In genomic region chr9:131098391-131099087, GRCh38 we compare ENCODE assay signal across 17 cellular contexts. TPM values are rescaled to one million over a fixed set of nuclear protein-coding genes. Genes with fewer than 3 reads are reported as not detected.
A peak's percentile ranks its signal among the peaks of the same experiment; 100 is the strongest.
DNase-seq lines count a peak whose midpoint lies in the region; ATAC-seq, FAIRE-seq and TF ChIP-seq lines count a peak whose summit lies in the region.
"Had no signal": no experiment of that assay in that cellular context is flagged by ENCODE, and none has a peak within 500 bp of the region (broad histone marks: within the 10 kb centered on the region; RNA-seq: fewer than 3 reads in every experiment).

No MANE protein-coding gene starts in this region.

- H3K27ac ChIP-seq in astrocyte (ENCODE audit: low read depth, low read length) (no peak overlapping the region), iPS-18a (ENCODE audit: low read length) (no peak overlapping the region), spleen (peak overlapping the region in 7 of 8 donors; percentile 51 to 90 (median 85)), MM.1S (ENCODE audit: low read length) (no peak overlapping the region)
- H3K27ac ChIP-seq: HL-60, pancreas, SJSA1 had no signal

- H3F3A ChIP-seq in MM.1S (ENCODE audit: insufficient read depth, low read length): no peaks in the 10 kb centered on the region

- no peaks in the 10 kb centered on the region for H3K9me3 Mint-ChIP-seq in astrocyte (ENCODE audit: unreplicated experiment)
- H3K9me3 Mint-ChIP-seq in HFFc6: no peaks in the 10 kb centered on the region

- H3K4me1 Mint-ChIP-seq in astrocyte (ENCODE audit: low read depth, unreplicated experiment): peaks cover 17% of the 10 kb centered on the region
- H3K4me1 Mint-ChIP-seq in HFFc6 (ENCODE audit: low read depth): peaks cover 16% of the 10 kb centered on the region

- 62 to 77% (median 65%) methylated on average over 7 to 13 of the region's 13 CpGs for WGBS in spleen, 5 donors

- no peak overlapping the region for H3K4me2 ChIP-seq in astrocyte (ENCODE audit: low read length)
- H3K4me2 ChIP-seq in MM.1S (ENCODE audit: low read depth, low read length): no peak overlapping the region

- no peak overlapping the region for H2AFZ ChIP-seq in astrocyte (ENCODE audit: low read depth, low read length)
- no peak overlapping the region for H2AFZ ChIP-seq in MM.1S (ENCODE audit: low read length)

- intact Hi-C loops in spleen (cut with DNase I; ENCODE audit: low total_unique reads): no loop called here

- H3K9me2 ChIP-seq in MM.1S (replicated peaks; ENCODE audit: insufficient read depth, low read length): no peaks in the 10 kb centered on the region

- H3K4me1 ChIP-seq in astrocyte (ENCODE audit: insufficient read depth, low read length) (peaks cover 12% of the 10 kb centered on the region), iPS-18a (ENCODE audit: control insufficient read depth, low read depth, low read length) (peaks cover 40% of the 10 kb centered on the region), spleen (peaks cover 6 to 96% (median 61%) of the 10 kb centered on the region in 6 donors), MM.1S (ENCODE audit: low read length) (peaks cover 4% of the 10 kb centered on the region; the same call in 1 of the 2 replicates)
- H3K4me1 ChIP-seq: pancreas had no signal

- FAIRE-seq in astrocyte (lab: Jason Lieb, UNC): no peak
- FAIRE-seq: GM18507, pancreas, TTC549 had no signal

- DNase-seq in H7: peak; percentile 75
- no peak for DNase-seq in astrocyte (ENCODE audit: low read depth)
- DNase-seq in spleen: no peak
- DNase-seq in HFFc6: no peak
- no peak for DNase-seq in MM.1S
- DNase-seq: activated naive CD4-positive, alpha-beta T cell treated with Interleukin-2 at 50 U/mL for 16 hours; GDM1; NCI-H2081 treated with DMSO at 0.1 percent for 48 hours; pancreas had no signal

- H3K79me2 ChIP-seq in astrocyte (ENCODE audit: insufficient read depth, low read length) (no peaks in the 10 kb centered on the region), MM.1S (ENCODE audit: low read length) (no peaks in the 10 kb centered on the region)

- H3K27me3 Mint-ChIP-seq in astrocyte (ENCODE audit: low read depth, unreplicated experiment): peaks cover 34% of the 10 kb centered on the region
- H3K27me3 Mint-ChIP-seq in HFFc6 (ENCODE audit: insufficient read depth): peaks cover 44% of the 10 kb centered on the region

- no peaks in the 10 kb centered on the region for H3K9me3 ChIP-seq in astrocyte (ENCODE audit: insufficient read depth, low read depth, low read length)
- no peaks in the 10 kb centered on the region for H3K9me3 ChIP-seq in iPS-18a (ENCODE audit: control insufficient read depth, low read depth, low read length)
- H3K9me3 ChIP-seq in spleen: no peaks in the 10 kb centered on the region
- H3K9me3 ChIP-seq in MM.1S (replicated peaks; ENCODE audit: insufficient read depth, low read length): no peaks in the 10 kb centered on the region
- H3K9me3 ChIP-seq: HAP-1, pancreas, SJSA1 had no signal

- H3K36me3 ChIP-seq in H7 (replicated peaks; ENCODE audit: control insufficient read depth, insufficient read depth, low read length): peaks cover 3% of the 10 kb centered on the region; the same call in 1 of the 2 replicates
- H3K36me3 ChIP-seq in astrocyte (ENCODE audit: insufficient read depth, low read length): no peaks in the 10 kb centered on the region
- H3K36me3 ChIP-seq in iPS-18a (ENCODE audit: control insufficient read depth, low read depth, low read length): peaks cover 9% of the 10 kb centered on the region
- H3K36me3 ChIP-seq in spleen: peaks cover 0 to 16% (median 0%) of the 10 kb centered on the region in 6 donors
- no peaks in the 10 kb centered on the region for H3K36me3 ChIP-seq in MM.1S (replicated peaks; ENCODE audit: insufficient read depth, low read length)
- H3K36me3 ChIP-seq: HAP-1, pancreas, SJSA1 had no signal

- no peaks in the 10 kb centered on the region for H3K27me3 ChIP-seq in H7 (ENCODE audit: control insufficient read depth, insufficient read depth, low read length)
- peaks cover 23% of the 10 kb centered on the region for H3K27me3 ChIP-seq in astrocyte (ENCODE audit: insufficient read depth, low read length)
- H3K27me3 ChIP-seq in iPS-18a (ENCODE audit: control insufficient read depth, insufficient read depth, low read length): no peaks in the 10 kb centered on the region
- peaks cover 4 to 50% (median 20%) of the 10 kb centered on the region in 7 donors for H3K27me3 ChIP-seq in spleen (replicated peaks in 1 of 7)
- H3K27me3 ChIP-seq in MM.1S (replicated peaks; ENCODE audit: insufficient read depth, low read length): peaks cover 53% of the 10 kb centered on the region
- H3K27me3 ChIP-seq: pancreas had no signal

- H3K9ac ChIP-seq in astrocyte (ENCODE audit: low read length) (no peak overlapping the region), iPS-18a (ENCODE audit: low read length) (no peak overlapping the region), MM.1S (ENCODE audit: low read length) (no peak overlapping the region)

- no peaks in the 10 kb centered on the region for H3K36me3 Mint-ChIP-seq in astrocyte (ENCODE audit: low read depth, unreplicated experiment)
- H3K36me3 Mint-ChIP-seq in HFFc6 (ENCODE audit: low read depth): no peaks in the 10 kb centered on the region

- H4K20me1 ChIP-seq in astrocyte (ENCODE audit: insufficient read depth, low read length) (no peaks in the 10 kb centered on the region), MM.1S (ENCODE audit: insufficient read depth, low read length) (no peaks in the 10 kb centered on the region)

- H3K27ac Mint-ChIP-seq in astrocyte (ENCODE audit: unreplicated experiment): peak overlapping the region; percentile 34
- no peak overlapping the region for H3K27ac Mint-ChIP-seq in HFFc6

- H3K4me3 ChIP-seq in H7 (ENCODE audit: insufficient read depth, low read depth, low read length): no peak overlapping the region
- H3K4me3 ChIP-seq in astrocyte (ENCODE audit: insufficient read depth, low read depth, low read length): no peak overlapping the region
- peak overlapping the region; percentile 8 for H3K4me3 ChIP-seq in iPS-18a (ENCODE audit: low read length)
- peak overlapping the region; percentile 31 to 77 (median 60) for H3K4me3 ChIP-seq in spleen
- H3K4me3 ChIP-seq in MM.1S (ENCODE audit: low read length): no peak overlapping the region
- H3K4me3 ChIP-seq: HAP-1, pancreas, SJSA1 had no signal

- H3K4me3 Mint-ChIP-seq in astrocyte (ENCODE audit: unreplicated experiment) (no peak overlapping the region), HFFc6 (no peak overlapping the region)

- TF ChIP-seq CTCF in astrocyte (IDR thresholded peaks at IDR 0.05; ENCODE audit: insufficient read depth, low read depth, low read length) (no peak), spleen (IDR thresholded peaks at IDR 0.05 in 8 of 11, conservative IDR thresholded peaks at IDR 0.05 in 3 of 11) (no peak), HFFc6 (IDR thresholded peaks at IDR 0.05) (no peak), MM.1S (IDR thresholded peaks at IDR 0.05; ENCODE audit: low read length) (no peak)

- ATAC-seq in GM21381 (IDR thresholded peaks at IDR 0.05; ENCODE audit: unreplicated experiment): no peak
- no peak for ATAC-seq in GM21526 (IDR thresholded peaks at IDR 0.05; ENCODE audit: low FRiP score, unreplicated experiment)
- ATAC-seq: pancreas had no signal

- no peak for TF ChIP-seq POLR2A in spleen (IDR thresholded peaks at IDR 0.05)

RNA-seq across cellular contexts. Expression of gene AIF1L, which starts 2.2 kb away (rescaled TPM):
- 93.3 and 97.2 TPM in 2 replicates for total RNA-seq in H7 (2014; rRNA removed; shearing (Covaris generic))
- total RNA-seq in astrocyte (20.2 and 23.7 TPM in 2 replicates), spleen (100 to 1,000 TPM; 141 to 596 (median 254) TPM)
- 100 to 1,000 TPM in 1 of 3 donors, 10 to 100 TPM in 2; 47.4 to 251 (median 59.4) TPM for polyA plus RNA-seq in spleen
- under 1 TPM; 0.05 to 0.37 (median 0.21) TPM for total RNA-seq in HFFc6 (2021; fragmentation: NEBNext Ultra II Directional; extraction: Animal tissue kit (Norgen Biotek cat#: 25700))

RNA-seq across cellular contexts. Expression of gene NUP214, which starts 26.8 kb away (rescaled TPM):
- total RNA-seq in H7 (2014; rRNA removed; shearing (Covaris generic)): 20.6 and 26.5 TPM in 2 replicates
- total RNA-seq in astrocyte: 30.5 and 33.4 TPM in 2 replicates
- total RNA-seq in spleen: 100 to 1,000 TPM in 6 of 7 donors, 10 to 100 TPM in 1; 70.4 to 182 (median 140) TPM
- 10 to 100 TPM; 21.4 to 54.7 (median 54.2) TPM for polyA plus RNA-seq in spleen
- total RNA-seq in HFFc6 (2021; fragmentation: NEBNext Ultra II Directional; extraction: Animal tissue kit (Norgen Biotek cat#: 25700)): 10 to 100 TPM; 34.2 to 43.7 (median 39.3) TPM

Comparison
In these comparisons a context has a peak if more than half of its experiments do, and no peak if none do; other contexts are left out.
1. H3K4me3 ChIP-seq: peak in iPS-18a (single experiment) and spleen (8 of 8); none in H7 (single experiment), astrocyte (single experiment) and MM.1S (single experiment).
2. H3K27ac ChIP-seq: peak in spleen (7 of 8); none in astrocyte (single experiment), iPS-18a (single experiment) and MM.1S (single experiment).
3. RNA of gene AIF1L, which starts 2.2 kb away (total RNA-seq): 141 to 596 TPM in spleen, 93.3 to 97.2 TPM in H7 and 20.2 to 23.7 TPM in astrocyte; 0.05 to 0.37 TPM in HFFc6; every median in the first group is over 10 times any median in the second.